Comparison of ENCODE assay signal across 9 cellular contexts in the genomic region with DNA sequence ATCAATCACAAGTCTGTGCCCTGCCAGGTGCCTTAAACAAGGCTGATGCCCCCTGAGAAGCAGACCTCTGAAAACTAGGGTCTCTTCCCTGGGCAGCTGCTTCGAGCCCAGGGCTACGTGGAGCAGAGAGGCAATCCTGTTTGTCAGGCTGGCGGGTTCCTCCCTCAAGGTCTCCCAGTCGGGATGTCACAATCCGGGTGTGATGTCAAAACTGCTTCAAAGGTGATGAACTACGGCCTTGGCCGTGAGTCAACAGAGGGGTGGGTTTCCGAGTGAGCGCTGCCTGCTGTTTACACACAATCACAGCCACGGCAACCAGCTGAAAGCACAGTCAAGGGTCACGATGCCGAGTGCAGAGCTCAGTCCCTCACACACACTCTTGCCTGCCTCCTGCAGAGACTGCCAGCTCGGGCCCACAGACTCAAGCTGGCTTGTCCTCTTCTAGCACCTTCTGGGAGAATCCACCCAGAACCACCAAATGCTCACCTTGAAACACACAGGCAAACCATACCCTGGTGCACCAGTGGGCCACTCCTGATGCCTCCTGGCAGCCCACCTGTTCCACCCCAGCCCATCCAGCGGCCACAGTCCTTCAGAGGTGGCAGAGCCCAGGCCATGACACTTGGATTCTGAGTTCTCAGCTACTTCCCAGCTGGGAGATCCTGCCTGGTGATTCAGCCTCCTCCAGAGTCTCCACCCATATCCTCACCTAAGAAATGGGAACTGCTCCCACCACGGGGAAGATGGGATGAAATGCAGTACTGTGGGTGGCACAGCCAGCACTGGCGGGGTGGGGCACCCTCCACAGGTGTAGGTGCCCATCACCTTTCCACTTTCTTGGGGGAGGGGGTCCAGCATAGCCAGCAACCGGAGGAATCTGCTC. TPM values are rescaled to one million over a fixed set of nuclear protein-coding genes. Genes with fewer than 3 reads are reported as not detected.
DNase-seq lines count a peak whose midpoint lies in the region; FAIRE-seq and TF ChIP-seq lines count a peak whose summit lies in the region.
"Had no signal": no experiment of that assay in that cellular context is flagged by ENCODE, and none has a peak within 500 bp of the region (broad histone marks: within the 10 kb centered on the region; RNA-seq: fewer than 3 reads in every experiment).

No MANE protein-coding gene starts in this region.

- no peak for FAIRE-seq in urothelium cell line (lab: Jason Lieb, UNC)
- FAIRE-seq: colon had no signal

- H3K4me2 ChIP-seq in PC-9 (peak overlapping the region; percentile 84), osteoblast (ENCODE audit: insufficient read depth, low read length) (no peak overlapping the region)

- H3K4me3 ChIP-seq in PC-9: peak overlapping the region; percentile 34; the same call in 1 of the 2 replicates
- no peak overlapping the region for H3K4me3 ChIP-seq in esophagus muscularis mucosa
- no peak overlapping the region for H3K4me3 ChIP-seq in osteoblast (ENCODE audit: insufficient read depth, low read length)
- no peak overlapping the region for H3K4me3 ChIP-seq in WERI-Rb-1 (ENCODE audit: low read depth, low read length)

- H3K79me2 ChIP-seq in PC-9 (ENCODE audit: low read depth) (peaks cover 97% of the 10 kb centered on the region), osteoblast (ENCODE audit: insufficient read depth, low read length) (peaks cover 92% of the 10 kb centered on the region)

- H3F3A ChIP-seq in PC-9 (ENCODE audit: insufficient read depth, low read depth): peaks cover 40% of the 10 kb centered on the region

- no peak overlapping the region for H2AFZ ChIP-seq in PC-9
- H2AFZ ChIP-seq in osteoblast (ENCODE audit: low read length): no peak overlapping the region

- H3K27ac ChIP-seq in PC-9: peak overlapping the region; percentile 86
- peak overlapping the region; percentile 43 to 71 (median 48) for H3K27ac ChIP-seq in esophagus muscularis mucosa (replicated peaks in 1 of 4)
- peak overlapping the region; percentile 42 for H3K27ac ChIP-seq in osteoblast (ENCODE audit: low read depth, low read length)
- no peak overlapping the region for H3K27ac ChIP-seq in WERI-Rb-1

- H3K4me1 ChIP-seq in PC-9 (replicated peaks; ENCODE audit: insufficient read depth) (peaks cover 65% of the 10 kb centered on the region), esophagus muscularis mucosa (peaks cover 66 to 96% (median 82%) of the 10 kb centered on the region in 4 donors), osteoblast (ENCODE audit: insufficient read depth, low read length) (peaks cover 32% of the 10 kb centered on the region)

- CTCF ChIA-PET in PC-9 (lab: Charles Lee): no interaction called here

- no peak for TF ChIP-seq EP300 in esophagus muscularis mucosa (IDR thresholded peaks at IDR 0.05)

- H3K36me3 ChIP-seq in PC-9 (ENCODE audit: low read depth) (no peaks in the 10 kb centered on the region), esophagus muscularis mucosa (no peaks in the 10 kb centered on the region), osteoblast (ENCODE audit: insufficient read depth, low read length) (peaks cover 3% of the 10 kb centered on the region), WERI-Rb-1 (no peaks in the 10 kb centered on the region)

- no TSS peak for BruUV-seq in PC-9 (replicated peaks; lab: Mats Ljungman, UMichigan)

- 36% methylated on average over 14 of the region's 17 CpGs for WGBS in esophagus muscularis mucosa

- POLR2A ChIA-PET in PC-9 (lab: Charles Lee; ENCODE audit: unreplicated experiment): interaction anchor here (0.5 to 0.7 kb wide), 3 partner anchors 19 to 789 kb away, joined by 3 to 11 read pairs (median 4); no protein-coding TSS in a partner anchor

- no peaks in the 10 kb centered on the region for H3K27me3 ChIP-seq in PC-9 (ENCODE audit: insufficient read depth, low read depth)
- no peaks in the 10 kb centered on the region for H3K27me3 ChIP-seq in esophagus muscularis mucosa
- no peaks in the 10 kb centered on the region for H3K27me3 ChIP-seq in osteoblast (ENCODE audit: insufficient read depth, low read length)
- no peaks in the 10 kb centered on the region for H3K27me3 ChIP-seq in WERI-Rb-1 (ENCODE audit: insufficient read depth, low read depth, severe bottlenecking)

- no peak for TF ChIP-seq POLR2A in esophagus muscularis mucosa (IDR thresholded peaks at IDR 0.05; ENCODE audit: low read depth)

- TF ChIP-seq CTCF in PC-9 (conservative IDR thresholded peaks at IDR 0.05): peak; percentile 24; the same call in 1 of the 2 replicates
- TF ChIP-seq CTCF in esophagus muscularis mucosa (IDR thresholded peaks at IDR 0.05): no peak
- no peak for TF ChIP-seq CTCF in osteoblast (IDR thresholded peaks at IDR 0.05; ENCODE audit: extremely low read depth, low read depth, low read length)
- TF ChIP-seq CTCF in WERI-Rb-1 (IDR thresholded peaks at IDR 0.05; ENCODE audit: low read depth, low read length): no peak

- peak; percentile 56 for DNase-seq in ELF-1 (ENCODE audit: low read depth, low spot score)
- DNase-seq in PC-9: peak; percentile 80 to 98
- DNase-seq in esophagus muscularis mucosa (ENCODE audit: extremely low spot score): no peak
- peak; percentile 78 for DNase-seq in osteoblast (ENCODE audit: insufficient read length, low spot score, missing footprints)
- DNase-seq in HK-2 (ENCODE audit: unreplicated experiment): no peak
- no peak for DNase-seq in urothelium cell line (ENCODE audit: low spot score)
- DNase-seq in WERI-Rb-1: no peak
- DNase-seq in activated CD4-positive, CD25-positive, alpha-beta regulatory T cell treated with anti-CD3 and anti-CD28 coated beads, Interleukin-2, amount 50 U/mL, for 72 hours: no peak

- H3K9me2 ChIP-seq in PC-9 (ENCODE audit: insufficient read depth): no peaks in the 10 kb centered on the region

- intact Hi-C loops in PC-9 (cut with micrococcal nuclease; ENCODE audit: unreplicated experiment): loop anchor here (2.0 kb wide), 1 partner anchor 28 kb away; no protein-coding TSS in a partner anchor
- intact Hi-C loops in esophagus muscularis mucosa (cut with DNase I): loop anchor here (5.0 kb wide), 1 partner anchor 43 kb away; no protein-coding TSS in a partner anchor

- H4K20me1 ChIP-seq in PC-9 (ENCODE audit: insufficient read depth) (peaks cover 94% of the 10 kb centered on the region), osteoblast (ENCODE audit: insufficient read depth, low read length) (peaks cover 84% of the 10 kb centered on the region)

- H3K9me3 ChIP-seq in PC-9 (ENCODE audit: insufficient read depth, low read depth) (no peaks in the 10 kb centered on the region), esophagus muscularis mucosa (no peaks in the 10 kb centered on the region), osteoblast (ENCODE audit: low read depth, low read length) (no peaks in the 10 kb centered on the region), WERI-Rb-1 (ENCODE audit: severe bottlenecking) (no peaks in the 10 kb centered on the region)

RNA-seq across cellular contexts. Expression of gene ELL, which starts 6.8 kb away (rescaled TPM):
- 12.9 and 14.6 TPM in 2 replicates for total RNA-seq in PC-9 (2021)
- total RNA-seq in esophagus muscularis mucosa: 10 to 100 TPM in 3 of 4 donors, 1 to 10 TPM in 1; 9.1 to 35.1 (median 20.1) TPM
- 17.1 and 18.5 TPM in 2 replicates for total RNA-seq in osteoblast

RNA-seq across cellular contexts. Expression of gene FKBP8, which starts 28.3 kb away (rescaled TPM):
- total RNA-seq in PC-9 (2021): 231 and 320 TPM in 2 replicates
- total RNA-seq in esophagus muscularis mucosa: 100 to 1,000 TPM; 420 to 568 (median 430) TPM
- 253 and 288 TPM in 2 replicates for total RNA-seq in osteoblast

RNA-seq across cellular contexts. Expression of gene KXD1, which starts 42.6 kb away (rescaled TPM):
- 97.0 and 101 TPM in 2 replicates for total RNA-seq in PC-9 (2021)
- 100 to 1,000 TPM; 129 to 155 (median 149) TPM for total RNA-seq in esophagus muscularis mucosa
- total RNA-seq in osteoblast: 92.8 and 104 TPM in 2 replicates

RNA-seq across cellular contexts. Expression of gene UBA52, which starts 56.6 kb away (rescaled TPM):
- total RNA-seq in PC-9 (2021) (1,141 and 1,151 TPM in 2 replicates), esophagus muscularis mucosa (100 to 1,000 TPM; 560 to 800 (median 665) TPM), osteoblast (554 and 556 TPM in 2 replicates)

Comparison
In these comparisons a context has a peak if more than half of its experiments do, and no peak if none do; other contexts are left out.
1. DNase-seq: peak in ELF-1 (single experiment), PC-9 (2 of 2) and osteoblast (single experiment); none in esophagus muscularis mucosa (single experiment), HK-2 (single experiment), urothelium cell line (single experiment), WERI-Rb-1 (single experiment) and activated CD4-positive, CD25-positive, alpha-beta regulatory T cell treated with anti-CD3 and anti-CD28 coated beads, Interleukin-2, amount 50 U/mL, for 72 hours (single experiment).